Comparison of ENCODE assay signal across 8 cellular contexts in the genomic region with DNA sequence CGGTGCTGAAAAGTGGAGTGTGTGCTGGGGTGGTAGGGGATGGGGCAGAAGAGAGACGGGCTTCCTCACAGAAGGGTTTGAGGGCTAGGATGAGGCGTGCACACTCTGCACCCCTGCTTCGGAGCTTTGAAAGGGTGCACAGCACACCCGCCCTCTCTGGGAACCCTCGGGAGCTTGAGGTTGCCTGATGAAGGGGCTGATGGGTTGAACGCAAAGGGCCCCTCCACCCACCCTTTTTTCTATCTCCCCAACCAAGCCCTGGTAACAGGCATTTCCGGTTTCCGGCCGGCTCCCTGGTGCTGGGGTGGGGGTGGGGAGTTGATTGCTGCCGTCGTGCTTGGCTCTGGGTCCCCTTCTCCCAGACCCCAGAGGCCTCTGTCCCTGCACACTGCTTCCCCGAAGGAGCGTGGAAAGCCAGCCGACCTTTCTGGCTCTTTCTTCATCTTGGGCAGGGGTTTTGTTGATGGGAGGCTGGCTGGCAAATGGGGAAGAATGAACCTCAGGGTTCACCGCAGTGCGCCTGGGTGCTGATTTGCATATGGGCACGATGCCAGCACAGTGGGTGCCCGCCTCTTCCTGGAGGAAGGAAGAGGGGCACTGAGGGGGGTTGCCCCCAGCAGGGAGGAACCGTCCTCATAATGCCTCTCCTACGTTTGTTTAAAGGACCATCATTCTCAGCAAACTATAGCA. TPM values are rescaled to one million over a fixed set of nuclear protein-coding genes. Genes with fewer than 3 reads are reported as not detected.
DNase-seq lines count a peak whose midpoint lies in the region; ATAC-seq and TF ChIP-seq lines count a peak whose summit lies in the region.

No MANE protein-coding gene starts in this region.

- peak overlapping the region; percentile 88 for H3K27ac ChIP-seq in OCI-LY3 (ENCODE audit: low read length)
- no peak overlapping the region for H3K27ac ChIP-seq in cardiac muscle cell

- no peaks in the 10 kb centered on the region for H3K36me3 ChIP-seq in ES-I3 (ENCODE audit: insufficient read depth, low read length)
- peaks cover 9% of the 10 kb centered on the region for H3K36me3 ChIP-seq in OCI-LY3 (replicated peaks; ENCODE audit: low read depth, low read length)
- no peaks in the 10 kb centered on the region for H3K36me3 ChIP-seq in cardiac muscle cell

- intact Hi-C loops in activated T-helper 1 cell treated with anti-CD3 and anti-CD28 coated beads, Interleukin-12 subunit alpha, Interleukin-12 subunit beta, Interleukin-2, Interleukin-4 antibody, amounts not matched to agents 30 ng/mL and 10 ng/mL and 1 ng/mL, durations not matched to agents 14 hours and 24 hours and 36 hours (cut with micrococcal nuclease) = loop anchor here (1.0 to 5.0 kb wide), 6 partner anchors 13 to 129 kb away; a partner anchor contains a TSS
- intact Hi-C loops in sciatic nerve (cut with DNase I) = no loop called here

- H3K4me3 ChIP-seq in OCI-LY3 (ENCODE audit: low read length) (peak overlapping the region; percentile 74), cardiac muscle cell (no peak overlapping the region)

- DNase-seq in activated T-helper 1 cell treated with anti-CD3 and anti-CD28 coated beads, Interleukin-12 subunit alpha, Interleukin-12 subunit beta, Interleukin-2, Interleukin-4 antibody, amounts not matched to agents 30 ng/mL and 10 ng/mL and 1 ng/mL, durations not matched to agents 14 hours and 24 hours and 36 hours (ENCODE audit: low spot score) = peak; percentile 72
- DNase-seq in cardiac muscle cell (ENCODE audit: low read depth in 1 of 2, low spot score in 1 of 2) (peak; percentile 0 to 71), sciatic nerve (ENCODE audit: low spot score) (peak; percentile 77), NCI-H446 treated with DMSO at 0.1 percent for 48 hours (lab: John Stamatoyannopoulos, UW) (no peak), NCI-H69 (lab: John Stamatoyannopoulos, UW) (no peak)

- ATAC-seq in HG02798 (IDR thresholded peaks at IDR 0.05; ENCODE audit: poor library complexity, unreplicated experiment) (peak; percentile 59), sciatic nerve (peak; percentile 86)

- peaks cover 21% of the 10 kb centered on the region for H4K20me1 ChIP-seq in OCI-LY3 (ENCODE audit: insufficient read depth, low read length)

- peaks cover 24% of the 10 kb centered on the region for H3K36me3 Mint-ChIP-seq in activated T-helper 1 cell treated with anti-CD3 and anti-CD28 coated beads, Interleukin-12 subunit alpha, Interleukin-12 subunit beta, Interleukin-2, Interleukin-4 antibody, amounts not matched to agents 30 ng/mL and 10 ng/mL and 1 ng/mL, durations not matched to agents 14 hours and 24 hours and 36 hours (ENCODE audit: low read depth)

- peak overlapping the region; percentile 99 for H3K27ac Mint-ChIP-seq in activated T-helper 1 cell treated with anti-CD3 and anti-CD28 coated beads, Interleukin-12 subunit alpha, Interleukin-12 subunit beta, Interleukin-2, Interleukin-4 antibody, amounts not matched to agents 30 ng/mL and 10 ng/mL and 1 ng/mL, durations not matched to agents 14 hours and 24 hours and 36 hours

- TF ChIP-seq CTCF in OCI-LY3 (IDR thresholded peaks at IDR 0.05; ENCODE audit: low read depth, low read length) = no peak
- TF ChIP-seq CTCF in cardiac muscle cell (IDR thresholded peaks at IDR 0.05; ENCODE audit: low read depth, low read length) = no peak

- H3K27me3 ChIP-seq in OCI-LY3 (ENCODE audit: low read depth, low read length) (no peaks in the 10 kb centered on the region), cardiac muscle cell (no peaks in the 10 kb centered on the region)

- no peaks in the 10 kb centered on the region for H3K9me3 ChIP-seq in ES-I3 (ENCODE audit: control insufficient read depth, insufficient read depth, low read length)
- H3K9me3 ChIP-seq in OCI-LY3 (ENCODE audit: insufficient read depth, low read length) = no peaks in the 10 kb centered on the region
- H3K9me3 ChIP-seq in cardiac muscle cell (ENCODE audit: low read depth) = no peaks in the 10 kb centered on the region

- no peaks in the 10 kb centered on the region for H3K27me3 Mint-ChIP-seq in activated T-helper 1 cell treated with anti-CD3 and anti-CD28 coated beads, Interleukin-12 subunit alpha, Interleukin-12 subunit beta, Interleukin-2, Interleukin-4 antibody, amounts not matched to agents 30 ng/mL and 10 ng/mL and 1 ng/mL, durations not matched to agents 14 hours and 24 hours and 36 hours (ENCODE audit: insufficient read depth)

- H3K4me3 Mint-ChIP-seq in activated T-helper 1 cell treated with anti-CD3 and anti-CD28 coated beads, Interleukin-12 subunit alpha, Interleukin-12 subunit beta, Interleukin-2, Interleukin-4 antibody, amounts not matched to agents 30 ng/mL and 10 ng/mL and 1 ng/mL, durations not matched to agents 14 hours and 24 hours and 36 hours = peak overlapping the region; percentile 92

- H3K79me2 ChIP-seq in OCI-LY3 (ENCODE audit: low read length) = peaks cover 68% of the 10 kb centered on the region

- no peak overlapping the region for H2AFZ ChIP-seq in OCI-LY3 (ENCODE audit: low read depth, low read length)

- H3K4me1 Mint-ChIP-seq in activated T-helper 1 cell treated with anti-CD3 and anti-CD28 coated beads, Interleukin-12 subunit alpha, Interleukin-12 subunit beta, Interleukin-2, Interleukin-4 antibody, amounts not matched to agents 30 ng/mL and 10 ng/mL and 1 ng/mL, durations not matched to agents 14 hours and 24 hours and 36 hours (ENCODE audit: low read depth) = peaks cover 62% of the 10 kb centered on the region

- peak overlapping the region; percentile 73 for H3K9ac ChIP-seq in ES-I3 (ENCODE audit: low read depth, low read length)
- peak overlapping the region; percentile 72 for H3K9ac ChIP-seq in OCI-LY3 (ENCODE audit: low read length)

- peak overlapping the region; percentile 86 for H3K4me2 ChIP-seq in OCI-LY3 (ENCODE audit: low read length)

- peaks cover 10% of the 10 kb centered on the region for H3K4me1 ChIP-seq in ES-I3 (ENCODE audit: insufficient read depth, low read length)
- H3K4me1 ChIP-seq in OCI-LY3 (ENCODE audit: low read length) = peaks cover 29% of the 10 kb centered on the region
- no peaks in the 10 kb centered on the region for H3K4me1 ChIP-seq in cardiac muscle cell (ENCODE audit: low read depth)

- H3K9me3 Mint-ChIP-seq in activated T-helper 1 cell treated with anti-CD3 and anti-CD28 coated beads, Interleukin-12 subunit alpha, Interleukin-12 subunit beta, Interleukin-2, Interleukin-4 antibody, amounts not matched to agents 30 ng/mL and 10 ng/mL and 1 ng/mL, durations not matched to agents 14 hours and 24 hours and 36 hours = no peaks in the 10 kb centered on the region

RNA-seq across cellular contexts. Expression of a gene that starts 29.0 kb away (rescaled TPM):
- 86.8 and 90.4 TPM in 2 replicates for total RNA-seq in activated T-helper 1 cell treated with anti-CD3 and anti-CD28 coated beads, Interleukin-12 subunit alpha, Interleukin-12 subunit beta, Interleukin-2, Interleukin-4 antibody, amounts not matched to agents 30 ng/mL and 10 ng/mL and 1 ng/mL, durations not matched to agents 14 hours and 24 hours and 36 hours
- not detected in 2 replicates for total RNA-seq in cardiac muscle cell
- polyA plus RNA-seq in cardiac muscle cell = not detected in 2 replicates
- 12.7 TPM for total RNA-seq in sciatic nerve

RNA-seq across cellular contexts. Expression of a gene that starts 34.3 kb away (rescaled TPM):
- 15.0 and 15.6 TPM in 2 replicates for total RNA-seq in activated T-helper 1 cell treated with anti-CD3 and anti-CD28 coated beads, Interleukin-12 subunit alpha, Interleukin-12 subunit beta, Interleukin-2, Interleukin-4 antibody, amounts not matched to agents 30 ng/mL and 10 ng/mL and 1 ng/mL, durations not matched to agents 14 hours and 24 hours and 36 hours
- total RNA-seq in cardiac muscle cell (0.39 and 1.6 TPM in 2 replicates), sciatic nerve (0.45 TPM)
- 1.7 and 2.0 TPM in 2 replicates for polyA plus RNA-seq in cardiac muscle cell

Comparison
In these comparisons a context has a peak if more than half of its experiments do, and no peak if none do; other contexts are left out.
1. DNase-seq: peak in activated T-helper 1 cell treated with anti-CD3 and anti-CD28 coated beads, Interleukin-12 subunit alpha, Interleukin-12 subunit beta, Interleukin-2, Interleukin-4 antibody, amounts not matched to agents 30 ng/mL and 10 ng/mL and 1 ng/mL, durations not matched to agents 14 hours and 24 hours and 36 hours (single experiment), cardiac muscle cell (2 of 2) and sciatic nerve (single experiment); none in NCI-H446 treated with DMSO at 0.1 percent for 48 hours (single experiment) and NCI-H69 (single experiment).
2. RNA of a gene that starts 29.0 kb away (total RNA-seq): 86.8 to 90.4 TPM in activated T-helper 1 cell treated with anti-CD3 and anti-CD28 coated beads, Interleukin-12 subunit alpha, Interleukin-12 subunit beta, Interleukin-2, Interleukin-4 antibody, amounts not matched to agents 30 ng/mL and 10 ng/mL and 1 ng/mL, durations not matched to agents 14 hours and 24 hours and 36 hours and 12.7 TPM in sciatic nerve (single experiment); not detected in cardiac muscle cell; every median in the first group is over 10 times any median in the second.